In the genomic region with DNA sequence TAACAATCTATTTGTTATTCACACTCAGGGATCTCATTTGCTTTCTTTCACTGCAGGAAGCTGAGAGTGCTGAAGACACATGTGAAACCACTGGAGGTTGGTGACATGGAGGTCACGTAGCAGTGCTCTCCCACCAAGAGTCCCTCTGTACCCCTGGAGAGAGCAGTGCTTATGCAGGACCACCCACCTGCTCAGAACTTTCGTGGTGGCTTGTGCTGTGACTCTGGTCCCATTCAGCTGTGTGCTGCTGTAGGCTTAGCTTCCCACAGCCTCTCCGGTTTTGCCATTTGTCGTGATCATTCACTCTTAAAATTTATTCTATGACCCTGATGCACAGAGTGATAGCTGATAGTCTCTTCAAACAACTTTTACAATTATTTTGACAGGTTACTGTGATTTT, we compare ENCODE assay signal across 29 cellular contexts.
"Had no signal": no experiment of that assay in that cellular context is flagged by ENCODE, and none has a peak within 500 bp of the region (broad histone marks: within the 10 kb centered on the region; RNA-seq: fewer than 3 reads in every experiment).

No MANE protein-coding gene starts in this region.

- DNase-seq: activated B cell treated with CpG ODN at 0.5 μM for 24 hours; activated CD4-positive, alpha-beta memory T cell treated with anti-CD3 and anti-CD28 coated beads for 36 hours; activated CD4-positive, alpha-beta T cell treated with anti-CD3 and anti-CD28 coated beads for 4 hours; activated CD4-positive, alpha-beta T cell treated with anti-CD3 and anti-CD28 coated beads, Interleukin-2, amount 10 ng/mL, durations not matched to agents 24 days and 14 days; activated CD4-positive, alpha-beta T cell treated with anti-CD3 and anti-CD28 coated beads, Interleukin-2, amount 50 U/mL, for 1 hour; activated CD4-positive, alpha-beta T cell treated with anti-CD3 and anti-CD28 coated beads, Interleukin-2, amount 50 U/mL, for 4 hours; activated CD4-positive, CD25-positive, alpha-beta regulatory T cell treated with anti-CD3 and anti-CD28 coated beads, Interleukin-2, amount 50 U/mL, for 72 hours; activated CD8-positive, alpha-beta memory T cell treated with anti-CD3 and anti-CD28 coated beads, Interleukin-2, amount 50 U/mL, for 4 hours; activated CD8-positive, alpha-beta T cell treated with anti-CD3 and anti-CD28 coated beads for 36 hours; activated effector memory CD4-positive, alpha-beta T cell treated with anti-CD3 and anti-CD28 coated beads, Interleukin-2, amount 50 U/mL, for 16 hours; activated naive CD4-positive, alpha-beta T cell treated with anti-CD3 and anti-CD28 coated beads, Interleukin-2, amount 10 ng/mL, durations not matched to agents 7 days and 5 days; activated naive CD4-positive, alpha-beta T cell treated with Interleukin-2 at 50 U/mL for 16 hours; activated naive CD8-positive, alpha-beta T cell treated with anti-CD3 and anti-CD28 coated beads, Interleukin-2, amount 10 ng/mL, durations not matched to agents 7 days and 5 days; activated naive CD8-positive, alpha-beta T cell treated with anti-CD3 and anti-CD28 coated beads, Interleukin-2, amount 50 U/mL, for 24 hours; activated T-cell treated with anti-CD3 and anti-CD28 coated beads for 4 hours; activated T-cell treated with anti-CD3 and anti-CD28 coated beads, Interleukin-2, amount 50 U/mL, for 1 hour; activated T-cell treated with anti-CD3 and anti-CD28 coated beads, Interleukin-2, amount 50 U/mL, for 4 hours; activated T-cell treated with anti-CD3 and anti-CD28 coated beads, Interleukin-2, amount 50 U/mL, for 72 hours; amygdala; anterior cingulate cortex; caudate nucleus; cerebellar nuclear complex; T-cell; T-helper 2 cell; T-helper 9 cell had no signal

- ATAC-seq: activated CD8-positive, alpha-beta T cell treated with anti-CD3 and anti-CD28 coated beads for 36 hours; activated naive CD8-positive, alpha-beta T cell treated with anti-CD3 and anti-CD28 coated beads, Interleukin-2, amount 50 U/mL, for 24 hours; activated T-cell treated with anti-CD3 and anti-CD28 coated beads, Interleukin-2, amount 50 U/mL, for 4 hours; activated T-cell treated with anti-CD3 and anti-CD28 coated beads, Interleukin-2, amount 50 U/mL, for 72 hours; activated T-helper 17 cell treated with anti-CD3 and anti-CD28 coated beads, Interleukin-2, amount 50 U/mL, for 72 hours; T-cell had no signal

- H3K4me3 ChIP-seq: ascending aorta, cardiac muscle cell had no signal

- H3K27me3 ChIP-seq: ascending aorta, cardiac muscle cell had no signal

- H3K27ac ChIP-seq: ascending aorta, cardiac muscle cell, VCaP had no signal

- H3K4me1 ChIP-seq: ascending aorta had no signal

- H3K9me3 ChIP-seq: ascending aorta had no signal

- H3K36me3 ChIP-seq: ascending aorta, cardiac muscle cell had no signal
